1 cellular context compared by ENCODE assay signal in the genomic region with DNA sequence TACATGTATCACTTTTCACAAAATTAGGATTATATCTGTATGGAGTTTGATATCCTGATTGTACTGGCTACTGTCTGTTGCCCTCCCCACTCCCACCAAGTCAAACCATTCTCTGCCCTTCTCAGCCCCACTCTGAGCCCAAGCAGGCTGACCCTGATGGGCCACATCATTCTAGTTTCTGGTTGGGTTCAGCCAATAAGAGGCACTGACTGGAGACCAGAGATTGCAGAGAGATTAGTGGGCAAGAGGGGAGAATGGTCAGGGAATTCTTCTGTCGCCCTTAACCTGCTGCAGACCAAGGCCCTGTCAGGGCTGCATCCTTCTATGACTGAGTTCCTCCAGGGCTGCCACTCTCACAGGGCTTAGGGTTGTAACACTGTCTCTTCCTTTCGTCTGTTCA.
TF ChIP-seq lines count a peak whose summit lies in the region.

No MANE protein-coding gene starts in this region.

TF ChIP-seq in H1, 55 proteins besides CTCF, POLR2A, EP300 and RAD21:
- TF ChIP-seq HDAC2 (IDR thresholded peaks at IDR 0.05; ENCODE audit: borderline replicate concordance in 1 of 2, low read depth in 2 of 2, low read length in 2 of 2) (no peak), POLR2AphosphoS5 (IDR thresholded peaks at IDR 0.05; ENCODE audit: low read depth, low read length) (no peak), EZH2 (IDR thresholded peaks at IDR 0.05; ENCODE audit: low read depth, low read length, severe bottlenecking) (no peak), RFX5 (IDR thresholded peaks at IDR 0.05; ENCODE audit: borderline replicate concordance, low read depth, low read length) (no peak), SAP30 (IDR thresholded peaks at IDR 0.05; ENCODE audit: insufficient read depth, insufficient replicate concordance, low read length) (no peak)
